In the genomic region with DNA sequence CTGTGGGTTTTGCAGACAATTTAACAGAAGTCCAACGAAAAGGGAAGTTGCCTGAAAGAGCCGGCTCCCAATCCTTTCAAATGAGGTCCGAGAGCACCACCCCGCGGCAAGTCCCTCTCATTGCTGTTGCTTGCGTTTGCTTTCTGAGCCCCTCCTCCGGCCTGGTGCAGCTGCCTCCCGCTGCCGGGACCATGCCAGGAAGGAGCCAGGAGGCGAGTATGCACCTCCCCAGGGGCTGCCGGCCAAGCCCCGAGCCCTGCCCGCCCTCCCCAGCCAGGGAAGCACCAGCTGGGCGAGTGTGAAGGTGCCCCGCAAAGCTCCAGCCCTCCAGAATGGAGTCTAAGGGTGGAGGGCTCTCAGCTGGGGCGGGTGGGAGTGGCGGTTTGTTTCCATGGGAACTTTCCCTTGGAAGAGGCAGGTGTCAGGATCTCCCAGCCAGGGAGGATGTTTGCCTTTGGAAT, we compare ENCODE assay signal across 8 cellular contexts. TPM values are rescaled to one million over a fixed set of nuclear protein-coding genes. Genes with fewer than 3 reads are reported as not detected.
DNase-seq lines count a peak whose midpoint lies in the region; ATAC-seq and TF ChIP-seq lines count a peak whose summit lies in the region.

No MANE protein-coding gene starts in this region.

- H3K36me3 ChIP-seq in DOHH2 (ENCODE audit: control insufficient read depth, low read length) (no peaks in the 10 kb centered on the region), hepatocyte (replicated peaks; ENCODE audit: insufficient read depth, low read depth) (no peaks in the 10 kb centered on the region), gastrocnemius medialis (no peaks in the 10 kb centered on the region)

- H3K9me3 ChIP-seq in DOHH2 (ENCODE audit: control insufficient read depth, insufficient read depth, low read length) (no peaks in the 10 kb centered on the region), hepatocyte (ENCODE audit: low read depth) (no peaks in the 10 kb centered on the region), gastrocnemius medialis (no peaks in the 10 kb centered on the region)

- in situ Hi-C loops in gastrocnemius medialis (cut with MboI; ENCODE audit: low sequenced_read_pairs in 4 of 4) = loop anchor here in 2 of 4 donors (25.0 kb wide), 1 partner anchor 1688 kb away; no protein-coding TSS in a partner anchor

- DNase-seq in H4 (ENCODE audit: low spot score) (peak; percentile 66), NB4 (ENCODE audit: low read depth) (peak; percentile 90), SIG-M5 treated with dmso at 0.1 percent for 504 hours (lab: John Stamatoyannopoulos, UW; ENCODE audit: unreplicated experiment) (peak; percentile 86), amniotic epithelial cell (ENCODE audit: low read depth) (peak; percentile 64), hepatocyte (ENCODE audit: low spot score) (peak; percentile 91), gastrocnemius medialis (peak; percentile 35 to 46)

- no peak overlapping the region for H3K27ac ChIP-seq in DOHH2 (ENCODE audit: low read depth, low read length)
- no peak overlapping the region for H3K27ac ChIP-seq in hepatocyte
- H3K27ac ChIP-seq in gastrocnemius medialis = no peak overlapping the region

- no peak overlapping the region for H2AFZ ChIP-seq in hepatocyte

- H3K4me1 ChIP-seq in DOHH2 (ENCODE audit: control insufficient read depth, low read length) = no peaks in the 10 kb centered on the region
- H3K4me1 ChIP-seq in hepatocyte (ENCODE audit: insufficient read depth) = no peaks in the 10 kb centered on the region
- H3K4me1 ChIP-seq in gastrocnemius medialis = peaks cover 0 to 5% of the 10 kb centered on the region in 2 donors

- intact Hi-C loops in gastrocnemius medialis (cut with DNase I; ENCODE audit: low total_unique reads) = no loop called here

- no peaks in the 10 kb centered on the region for H3F3A ChIP-seq in DOHH2 (ENCODE audit: control insufficient read depth, insufficient read depth)

- H4K20me1 ChIP-seq in DOHH2 (ENCODE audit: control insufficient read depth, insufficient read depth, low read depth, low read length) (no peaks in the 10 kb centered on the region), hepatocyte (ENCODE audit: insufficient read depth, poor library complexity, severe bottlenecking) (no peaks in the 10 kb centered on the region)

- peak; percentile 75 for TF ChIP-seq CTCF in DOHH2 (IDR thresholded peaks at IDR 0.05; ENCODE audit: low read depth, low read length, poor library complexity, severe bottlenecking)
- peak; percentile 77 for TF ChIP-seq CTCF in NB4 (IDR thresholded peaks at IDR 0.05; ENCODE audit: low read depth, low read length)
- peak; percentile 92 for TF ChIP-seq CTCF in hepatocyte (IDR thresholded peaks at IDR 0.05; ENCODE audit: poor library complexity)
- peak in 4 of 5 experiments; percentile 41 to 62 (median 56) for TF ChIP-seq CTCF in gastrocnemius medialis (IDR thresholded peaks at IDR 0.05 in 4 of 5, conservative IDR thresholded peaks at IDR 0.05 in 1 of 5)

- H3K4me3 ChIP-seq in DOHH2 (ENCODE audit: low read length) (no peak overlapping the region), NB4 (ENCODE audit: low read depth, low read length) (no peak overlapping the region), hepatocyte (no peak overlapping the region), gastrocnemius medialis (no peak overlapping the region)

- WGBS in hepatocyte (ENCODE audit: low lambda C conversion rate, missing lambda C conversion rate) = 5% methylated on average over 12 of the region's 17 CpGs

- no peaks in the 10 kb centered on the region for H3K27me3 ChIP-seq in DOHH2 (ENCODE audit: control insufficient read depth, low read length)
- no peaks in the 10 kb centered on the region for H3K27me3 ChIP-seq in hepatocyte
- H3K27me3 ChIP-seq in gastrocnemius medialis = peaks cover 7 to 30% (median 8%) of the 10 kb centered on the region in 3 donors

- H3K79me2 ChIP-seq in DOHH2 (ENCODE audit: control insufficient read depth, low read length) (no peaks in the 10 kb centered on the region), hepatocyte (no peaks in the 10 kb centered on the region)

- TF ChIP-seq POLR2A in NB4 (IDR thresholded peaks at IDR 0.05; ENCODE audit: extremely low read depth, insufficient read length) (no peak), gastrocnemius medialis (IDR thresholded peaks at IDR 0.05) (no peak)

- H3K4me2 ChIP-seq in DOHH2 (ENCODE audit: low read length) (no peak overlapping the region), hepatocyte (peak overlapping the region; percentile 73)

- peak in 1 of 2 donors; percentile 46 for ATAC-seq in gastrocnemius medialis
- no peak for ATAC-seq in GM18873 (IDR thresholded peaks at IDR 0.05; ENCODE audit: low FRiP score, unreplicated experiment)

- H3K9me2 ChIP-seq in DOHH2 (replicated peaks; ENCODE audit: control insufficient read depth, low read length) = no peaks in the 10 kb centered on the region
- no peaks in the 10 kb centered on the region for H3K9me2 ChIP-seq in hepatocyte (replicated peaks; ENCODE audit: insufficient read depth)

RNA-seq across cellular contexts. Expression of a gene that starts 25.8 kb away (rescaled TPM):
- total RNA-seq in H4 (2014; rRNA removed; shearing (Covaris generic)) = 33.2 and 36.9 TPM in 2 replicates
- total RNA-seq in hepatocyte = 32.1 and 38.0 TPM in 2 replicates
- 25.9 and 27.8 TPM in 2 replicates for polyA plus RNA-seq in hepatocyte
- total RNA-seq in gastrocnemius medialis = 10 to 100 TPM; 22.4 to 33.7 (median 29.1) TPM

Comparison
In these comparisons a context has a peak if more than half of its experiments do, and no peak if none do; other contexts are left out.
1. DNase-seq: peak in every context shown above with its lines; median percentile 91 in hepatocyte; 90 in NB4; 86 in SIG-M5 treated with dmso at 0.1 percent for 504 hours; 66 in H4; 64 in amniotic epithelial cell; 40 in gastrocnemius medialis.